ENCODE assay signal across 8 cellular contexts in the genomic region with DNA sequence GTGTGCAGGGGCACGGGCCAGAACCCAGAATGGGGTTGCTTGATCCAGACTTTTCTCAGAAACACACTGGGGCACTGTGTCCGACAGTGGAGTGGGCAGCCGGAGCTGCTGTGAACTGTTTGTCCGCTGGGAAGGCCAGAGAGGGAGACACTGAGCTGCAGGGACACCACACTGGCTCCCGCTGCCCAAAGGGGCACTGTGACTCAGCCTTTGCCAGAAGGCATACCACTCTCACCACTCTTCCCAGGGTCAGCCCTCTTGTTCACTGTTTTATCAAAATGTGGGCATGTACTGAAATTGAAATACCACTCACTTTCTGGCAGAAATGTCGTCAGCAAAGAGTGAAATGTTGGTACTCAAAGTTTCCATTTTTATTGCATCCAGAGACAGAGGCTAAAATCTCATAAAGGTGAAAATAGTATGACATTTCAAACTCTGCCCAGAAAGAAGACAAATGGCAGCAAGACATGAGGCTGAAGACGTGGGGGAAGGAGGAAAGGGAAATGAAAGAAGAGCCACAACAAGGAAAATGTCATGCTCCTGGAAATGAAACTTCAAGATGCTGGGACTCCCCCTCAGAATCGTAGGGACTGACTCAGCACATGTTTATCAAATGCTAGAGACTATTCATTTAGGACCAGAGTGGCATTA. TPM values are rescaled to one million over a fixed set of nuclear protein-coding genes. Genes with fewer than 3 reads are reported as not detected.
A peak's percentile ranks its signal among the peaks of the same experiment; 100 is the strongest.
DNase-seq lines count a peak whose midpoint lies in the region; ATAC-seq and TF ChIP-seq lines count a peak whose summit lies in the region.

No MANE protein-coding gene starts in this region.

- H3K27me3 ChIP-seq in CD4-positive, alpha-beta T cell (ENCODE audit: control insufficient read depth, insufficient read depth, low read length): no peaks in the 10 kb centered on the region
- H3K27me3 ChIP-seq in HCT116 (ENCODE audit: insufficient read depth, low read length): peaks cover 5% of the 10 kb centered on the region; the same call in 1 of the 2 replicates

- peaks cover 85% of the 10 kb centered on the region for H3K4me1 Mint-ChIP-seq in CD4-positive, alpha-beta T cell (ENCODE audit: low read depth)
- H3K4me1 Mint-ChIP-seq in T-helper 1 cell treated with Interleukin-12 subunit alpha and Interleukin-12 subunit beta and Interleukin-4 antibody, amounts not matched to agents 30 μg/mL and 1 μg/mL, for 36 hours (ENCODE audit: low read depth): peaks cover 58% of the 10 kb centered on the region

- no peaks in the 10 kb centered on the region for H3K36me3 ChIP-seq in HCT116 (ENCODE audit: control insufficient read depth in 1 of 2, insufficient read depth in 2 of 2, low read length in 2 of 2)

- DNase-seq in CD4-positive, alpha-beta T cell: peak in 2 of 10 experiments; percentile 15 to 30
- no peak for DNase-seq in HCT116 (ENCODE audit: low read depth, low spot score)
- peak; percentile 19 for DNase-seq in foreskin melanocyte
- no peak for DNase-seq in SKM-1 treated with dmso at 0.1 percent for 144 hours (lab: John Stamatoyannopoulos, UW; ENCODE audit: unreplicated experiment)
- DNase-seq in COR-L47 (lab: John Stamatoyannopoulos, UW): no peak

- H3K4me3 Mint-ChIP-seq in CD4-positive, alpha-beta T cell: peak overlapping the region; percentile 80
- peak overlapping the region; percentile 84 for H3K4me3 Mint-ChIP-seq in T-helper 1 cell treated with Interleukin-12 subunit alpha and Interleukin-12 subunit beta and Interleukin-4 antibody, amounts not matched to agents 30 μg/mL and 1 μg/mL, for 36 hours

- no peak for ATAC-seq in CD4-positive, alpha-beta T cell (ENCODE audit: poor library complexity)
- ATAC-seq in HCT116 (peak; percentile 78), HG02840 (IDR thresholded peaks at IDR 0.05; ENCODE audit: low FRiP score, unreplicated experiment) (no peak), GM19467 (IDR thresholded peaks at IDR 0.05; ENCODE audit: unreplicated experiment) (no peak)

- peak overlapping the region; percentile 22 for H3K4me2 ChIP-seq in HCT116 (ENCODE audit: low read length)

- H3K9me2 ChIP-seq in HCT116 (ENCODE audit: insufficient read depth): no peaks in the 10 kb centered on the region

- no peaks in the 10 kb centered on the region for H3K27me3 Mint-ChIP-seq in CD4-positive, alpha-beta T cell
- no peaks in the 10 kb centered on the region for H3K27me3 Mint-ChIP-seq in T-helper 1 cell treated with Interleukin-12 subunit alpha and Interleukin-12 subunit beta and Interleukin-4 antibody, amounts not matched to agents 30 μg/mL and 1 μg/mL, for 36 hours (ENCODE audit: low read depth)

- POLR2A ChIA-PET in CD4-positive, alpha-beta T cell (lab: Charles Lee): interaction anchor here (0.6 to 15.7 kb wide), 13 partner anchors 11 to 201 kb away, joined by 3 to 576 read pairs (median 11); no protein-coding TSS in a partner anchor
- POLR2A ChIA-PET in HCT116 (lab: Charles Lee): no interaction called here

- BruUV-seq in HCT116 (replicated peaks; lab: Mats Ljungman, UMichigan): no TSS peak

- no peak for TF ChIP-seq POLR2A in HCT116 (IDR thresholded peaks at IDR 0.05; ENCODE audit: borderline replicate concordance, extremely low read depth, insufficient read depth, insufficient read length)

- CTCF ChIA-PET in CD4-positive, alpha-beta T cell (lab: Charles Lee): interaction anchor here (0.9 to 3.8 kb wide), 8 partner anchors 11 to 75 kb away, joined by 3 to 19 read pairs (median 7); no protein-coding TSS in a partner anchor
- CTCF ChIA-PET in HCT116 (lab: Charles Lee): no interaction called here

- no peak overlapping the region for H3K9ac ChIP-seq in HCT116 (ENCODE audit: low read length)

- H4K20me1 ChIP-seq in HCT116 (ENCODE audit: insufficient read depth): no peaks in the 10 kb centered on the region

- H3K4me1 ChIP-seq in HCT116 (ENCODE audit: control insufficient read depth in 1 of 2, insufficient read depth in 2 of 2, low read length in 2 of 2): peaks cover 0 to 14% of the 10 kb centered on the region in 2 experiments; a peak in 1 of 4 replicates

- TF ChIP-seq RAD21 in HCT116 (IDR thresholded peaks at IDR 0.05; ENCODE audit: low read depth): no peak

- H3K27ac Mint-ChIP-seq in CD4-positive, alpha-beta T cell: peak overlapping the region; percentile 99
- H3K27ac Mint-ChIP-seq in T-helper 1 cell treated with Interleukin-12 subunit alpha and Interleukin-12 subunit beta and Interleukin-4 antibody, amounts not matched to agents 30 μg/mL and 1 μg/mL, for 36 hours: peak overlapping the region; percentile 98

- peak overlapping the region; percentile 98 for H3K27ac ChIP-seq in CD4-positive, alpha-beta T cell (ENCODE audit: low read depth, low read length)
- no peak overlapping the region for H3K27ac ChIP-seq in HCT116 (ENCODE audit: low read depth, low read length)

- RAD21 ChIA-PET in HCT116 (lab: Charles Lee; ENCODE audit: low non-redundant PET in 1 of 2, low total read pairs in 2 of 2, uncharacterized antibody in 2 of 2, unreplicated experiment in 2 of 2): no interaction called here

- H3K79me2 ChIP-seq in HCT116 (ENCODE audit: insufficient read depth, low read length): no peaks in the 10 kb centered on the region

- TF ChIP-seq CTCF in CD4-positive, alpha-beta T cell (IDR thresholded peaks at IDR 0.05): no peak
- peak in 2 of 3 experiments; percentile 28 to 37; a peak in 4 of 6 replicates for TF ChIP-seq CTCF in HCT116 (IDR thresholded peaks at IDR 0.05 in 2 of 3, conservative IDR thresholded peaks at IDR 0.05 in 1 of 3; ENCODE audit: borderline replicate concordance in 1 of 3, insufficient read depth in 1 of 3, low read depth in 2 of 3, low read length in 2 of 3)

- no peak overlapping the region for H2AFZ ChIP-seq in HCT116 (ENCODE audit: low read depth, low read length, poor library complexity, severe bottlenecking)

- peaks cover 8% of the 10 kb centered on the region for H3K9me3 ChIP-seq in CD4-positive, alpha-beta T cell (ENCODE audit: control insufficient read depth, low read length)
- H3K9me3 ChIP-seq in HCT116 (ENCODE audit: control insufficient read depth in 1 of 2, insufficient read depth in 1 of 2, low read depth in 1 of 2, low read length in 2 of 2): no peaks in the 10 kb centered on the region

- H3K4me3 ChIP-seq in HCT116 (replicated peaks in 1 of 2; ENCODE audit: low read depth in 1 of 2, low read length in 2 of 2): no peak overlapping the region

- intact Hi-C loops in CD4-positive, alpha-beta T cell (cut with DNase I, micrococcal nuclease): loop anchor here in 1 of 2 experiments (5.0 kb wide), 1 partner anchor 35 kb away; no protein-coding TSS in a partner anchor
- intact Hi-C loops in HCT116 (cut with micrococcal nuclease): no loop called here

- H3K9me3 Mint-ChIP-seq in CD4-positive, alpha-beta T cell: no peaks in the 10 kb centered on the region
- H3K9me3 Mint-ChIP-seq in T-helper 1 cell treated with Interleukin-12 subunit alpha and Interleukin-12 subunit beta and Interleukin-4 antibody, amounts not matched to agents 30 μg/mL and 1 μg/mL, for 36 hours: peaks cover 12% of the 10 kb centered on the region

- H3K36me3 Mint-ChIP-seq in CD4-positive, alpha-beta T cell (ENCODE audit: low read depth): peaks cover 35% of the 10 kb centered on the region
- H3K36me3 Mint-ChIP-seq in T-helper 1 cell treated with Interleukin-12 subunit alpha and Interleukin-12 subunit beta and Interleukin-4 antibody, amounts not matched to agents 30 μg/mL and 1 μg/mL, for 36 hours (ENCODE audit: low read depth): peaks cover 14% of the 10 kb centered on the region

TF ChIP-seq in HCT116, 20 proteins besides CTCF, POLR2A, EP300 and RAD21:
- TF ChIP-seq SP1 (IDR thresholded peaks at IDR 0.05; ENCODE audit: low read depth): no peak
- TF ChIP-seq TCF7L2 (IDR thresholded peaks at IDR 0.05; ENCODE audit: borderline replicate concordance, extremely low read depth, insufficient read depth, insufficient read length): no peak
- no peak for TF ChIP-seq ZFX (IDR thresholded peaks at IDR 0.05)
- TF ChIP-seq SIN3A (IDR thresholded peaks at IDR 0.05; ENCODE audit: low read depth): no peak
- TF ChIP-seq, protein P1, sequence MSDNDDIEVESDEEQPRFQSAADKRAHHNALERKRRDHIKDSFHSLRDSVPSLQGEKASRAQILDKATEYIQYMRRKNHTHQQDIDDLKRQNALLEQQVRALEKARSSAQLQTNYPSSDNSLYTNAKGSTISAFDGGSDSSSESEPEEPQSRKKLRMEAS (IDR thresholded peaks at IDR 0.05): no peak
- no peak for TF ChIP-seq EZH2phosphoT487 (IDR thresholded peaks at IDR 0.05; ENCODE audit: borderline replicate concordance)

RNA-seq across cellular contexts. Expression of a gene that starts 4.5 kb away (rescaled TPM):
- total RNA-seq in CD4-positive, alpha-beta T cell: 100 to 1,000 TPM; 623 to 638 TPM
- 0.98 TPM for total RNA-seq in HCT116 (2021; ENCODE audit: unreplicated experiment)
- polyA plus RNA-seq in HCT116 (2012): not detected in 2 replicates

Comparison
In these comparisons a context has a peak if more than half of its experiments do, and no peak if none do; other contexts are left out.
1. RNA of a gene that starts 4.5 kb away (total RNA-seq): 623 to 638 TPM in CD4-positive, alpha-beta T cell; 0.98 TPM in HCT116 (single experiment); every median in the first group is over 100 times any median in the second.